ENCODE assay signal across 9 cellular contexts in genomic region chr16:71426069-71426879, GRCh38. TPM values are rescaled to one million over a fixed set of nuclear protein-coding genes. Genes with fewer than 3 reads are reported as not detected.
DNase-seq lines count a peak whose midpoint lies in the region; ATAC-seq and TF ChIP-seq lines count a peak whose summit lies in the region.
"Had no signal": no experiment of that assay in that cellular context is flagged by ENCODE, and none has a peak within 500 bp of the region (broad histone marks: within the 10 kb centered on the region; RNA-seq: fewer than 3 reads in every experiment).

No MANE protein-coding gene starts in this region.

- no peaks in the 10 kb centered on the region for H3K36me3 Mint-ChIP-seq in CD4-positive, alpha-beta T cell (ENCODE audit: low read depth)
- no peaks in the 10 kb centered on the region for H3K36me3 Mint-ChIP-seq in activated T-cell treated with anti-CD3 and anti-CD28 coated beads, Interleukin-2, amount 50 U/mL, for 72 hours (ENCODE audit: insufficient read depth in 2 of 2)

- ATAC-seq in CD4-positive, alpha-beta T cell (ENCODE audit: poor library complexity): peak; percentile 70
- peak; percentile 66 for ATAC-seq in GM19351 (IDR thresholded peaks at IDR 0.05; ENCODE audit: unreplicated experiment)
- ATAC-seq in activated T-cell treated with anti-CD3 and anti-CD28 coated beads, Interleukin-2, amount 50 U/mL, for 72 hours (replicated peaks in 1 of 2): peak; percentile 88

- peak overlapping the region; percentile 59 for H3K27ac Mint-ChIP-seq in CD4-positive, alpha-beta T cell
- H3K27ac Mint-ChIP-seq in activated T-cell treated with anti-CD3 and anti-CD28 coated beads, Interleukin-2, amount 50 U/mL, for 72 hours: peak overlapping the region; percentile 85

- H3K9me3 ChIP-seq in CD4-positive, alpha-beta T cell (ENCODE audit: control insufficient read depth, low read length): no peaks in the 10 kb centered on the region
- peaks cover 0 to 6% (median 0%) of the 10 kb centered on the region in 4 donors for H3K9me3 ChIP-seq in stomach

- DNase-seq in CD4-positive, alpha-beta T cell: peak in 4 of 10 experiments; percentile 8 to 37 (median 18)
- DNase-seq in LNCaP clone FGC (ENCODE audit: low read depth) (peak; percentile 82), iPS-NIHi11 (ENCODE audit: low spot score) (peak; percentile 90), NCI-H510A treated with DMSO at 0.1 percent for 48 hours (lab: John Stamatoyannopoulos, UW) (no peak), stomach (no peak)
- DNase-seq in activated T-cell treated with anti-CD3 and anti-CD28 coated beads, Interleukin-2, amount 50 U/mL, for 72 hours: peak; percentile 37 to 61
- DNase-seq in stimulated activated CD8-positive, alpha-beta memory T cell treated with anti-CD3 and anti-CD28 coated beads, Interleukin-15, amount 100 ng/mL, for 48 hours (ENCODE audit: low read depth in 2 of 2): peak; percentile 17 to 26

- H3K4me3 ChIP-seq in LNCaP clone FGC (ENCODE audit: low read depth, low read length) (peak overlapping the region; percentile 34), stomach (peak overlapping the region in 1 of 4 donors; percentile 14)

- peak overlapping the region; percentile 72 for H3K4me3 Mint-ChIP-seq in CD4-positive, alpha-beta T cell
- peak overlapping the region; percentile 70 to 73 for H3K4me3 Mint-ChIP-seq in activated T-cell treated with anti-CD3 and anti-CD28 coated beads, Interleukin-2, amount 50 U/mL, for 72 hours

- H3K9me3 Mint-ChIP-seq in CD4-positive, alpha-beta T cell: no peaks in the 10 kb centered on the region
- H3K9me3 Mint-ChIP-seq in activated T-cell treated with anti-CD3 and anti-CD28 coated beads, Interleukin-2, amount 50 U/mL, for 72 hours: peaks cover 0 to 3% of the 10 kb centered on the region in 2 donors

- TF ChIP-seq POLR2A in stomach (IDR thresholded peaks at IDR 0.05): no peak

- no peaks in the 10 kb centered on the region for H3K4me1 Mint-ChIP-seq in CD4-positive, alpha-beta T cell (ENCODE audit: low read depth)
- H3K4me1 Mint-ChIP-seq in activated T-cell treated with anti-CD3 and anti-CD28 coated beads, Interleukin-2, amount 50 U/mL, for 72 hours (ENCODE audit: low read depth): peaks cover 9% of the 10 kb centered on the region

- no peak for TF ChIP-seq CTCF in CD4-positive, alpha-beta T cell (IDR thresholded peaks at IDR 0.05)
- TF ChIP-seq CTCF in LNCaP clone FGC (IDR thresholded peaks at IDR 0.05; ENCODE audit: control insufficient read depth, extremely low read depth, insufficient read depth): no peak
- no peak for TF ChIP-seq CTCF in stomach (IDR thresholded peaks at IDR 0.05)

- H3K4me1 ChIP-seq in stomach: peaks cover 0 to 7% (median 0%) of the 10 kb centered on the region in 4 donors

- POLR2A ChIA-PET in CD4-positive, alpha-beta T cell (lab: Charles Lee): no interaction called here

- no peak for TF ChIP-seq EP300 in stomach (IDR thresholded peaks at IDR 0.05)

- H3K27me3 Mint-ChIP-seq in CD4-positive, alpha-beta T cell: peaks cover 63% of the 10 kb centered on the region
- H3K27me3 Mint-ChIP-seq in activated T-cell treated with anti-CD3 and anti-CD28 coated beads, Interleukin-2, amount 50 U/mL, for 72 hours (ENCODE audit: low read depth): peaks cover 35% of the 10 kb centered on the region

- H3K27ac ChIP-seq in CD4-positive, alpha-beta T cell (ENCODE audit: low read depth, low read length): no peak overlapping the region
- H3K27ac ChIP-seq in stomach: no peak overlapping the region

- peaks cover 42% of the 10 kb centered on the region for H3K27me3 ChIP-seq in CD4-positive, alpha-beta T cell (ENCODE audit: control insufficient read depth, insufficient read depth, low read length)
- H3K27me3 ChIP-seq in stomach: peaks cover 6 to 53% (median 26%) of the 10 kb centered on the region in 3 donors

- CTCF ChIA-PET in CD4-positive, alpha-beta T cell (lab: Charles Lee): no interaction called here

- intact Hi-C loops in CD4-positive, alpha-beta T cell (cut with DNase I, micrococcal nuclease): no loop called here
- intact Hi-C loops in stomach (cut with DNase I; ENCODE audit: low total_unique reads): no loop called here

- no peaks in the 10 kb centered on the region for H3K36me3 ChIP-seq in stomach

- 1 to 6% (median 3%) methylated on average over 24 to 48 of the region's 48 CpGs for WGBS in stomach, 5 donors

RNA-seq across cellular contexts. Expression of gene TLE7, which starts 15.6 kb away (rescaled TPM):
- total RNA-seq in CD4-positive, alpha-beta T cell: not detected
- not detected for total RNA-seq in activated T-cell treated with anti-CD3 and anti-CD28 coated beads, Interleukin-2, amount 50 U/mL, for 72 hours
- not detected for total RNA-seq in stomach
- polyA plus RNA-seq in stomach: not detected
- total RNA-seq: pulmonary artery endothelial cell had no signal

RNA-seq across cellular contexts. Expression of gene ZNF23, which starts 35.8 kb away (rescaled TPM):
- 1 to 10 TPM; 7.0 to 8.4 TPM for total RNA-seq in CD4-positive, alpha-beta T cell
- total RNA-seq in activated T-cell treated with anti-CD3 and anti-CD28 coated beads, Interleukin-2, amount 50 U/mL, for 72 hours: 10 to 100 TPM in 1 of 2 donors, 1 to 10 TPM in 1; 9.7 to 11.9 TPM
- 10 to 100 TPM in 1 of 5 donors, 1 to 10 TPM in 4; 1.2 to 52.6 (median 3.6) TPM for total RNA-seq in stomach
- polyA plus RNA-seq in stomach: 1 to 10 TPM; 5.3 to 8.6 (median 5.7) TPM

Comparison
In these comparisons a context has a peak if more than half of its experiments do, and no peak if none do; other contexts are left out.
1. DNase-seq: peak in LNCaP clone FGC (single experiment), activated T-cell treated with anti-CD3 and anti-CD28 coated beads, Interleukin-2, amount 50 U/mL, for 72 hours (2 of 2), iPS-NIHi11 (single experiment) and stimulated activated CD8-positive, alpha-beta memory T cell treated with anti-CD3 and anti-CD28 coated beads, Interleukin-15, amount 100 ng/mL, for 48 hours (2 of 2); none in NCI-H510A treated with DMSO at 0.1 percent for 48 hours (single experiment) and stomach (single experiment).
2. Peak in every context shown above with its lines, with median percentiles within 50 percentile points of each other: ATAC-seq.